ENCODE assay signal across 21 cellular contexts in genomic region chr18:40470753-40471152, GRCh38.
DNase-seq lines count a peak whose midpoint lies in the region; TF ChIP-seq lines count a peak whose summit lies in the region.
"Had no signal": no experiment of that assay in that cellular context is flagged by ENCODE, and none has a peak within 500 bp of the region (broad histone marks: within the 10 kb centered on the region; RNA-seq: fewer than 3 reads in every experiment).

No MANE protein-coding gene starts in this region.

- no peak overlapping the region for H3K4me3 ChIP-seq in mammary epithelial cell (replicated peaks in 1 of 3; ENCODE audit: insufficient read depth in 1 of 3, low read depth in 2 of 3, low read length in 3 of 3)
- H3K4me3 ChIP-seq in neural progenitor cell = no peak overlapping the region
- H3K4me3 ChIP-seq: A549; BLaER1 treated with 17β-estradiol and CSF1 and Interleukin-3, amounts not matched to agents 10 nM and 100 nM; HAP-1 had no signal

- no peak for DNase-seq in mammary epithelial cell
- no peak for DNase-seq in MCF 10A (ENCODE audit: unreplicated experiment)
- no peak for DNase-seq in neural progenitor cell (ENCODE audit: low spot score)
- no peak for DNase-seq in mesenteric fat pad (ENCODE audit: low spot score)
- DNase-seq in NOMO-1 treated with DMSO at 0.1 percent for 48 hours (lab: John Stamatoyannopoulos, UW; ENCODE audit: unreplicated experiment) = no peak
- DNase-seq: 8988T; ACHN; AML-193; BE2C; CD4-positive, alpha-beta T cell; CD8-positive, alpha-beta memory T cell; DMS 273 treated with DMSO at 0.1 percent for 48 hours; DMS53; DMS79 treated with DMSO at 0.1 percent for 48 hours; GOT3; HFFc6 had no signal

- H3K4me1 Mint-ChIP-seq in MCF 10A (ENCODE audit: insufficient read depth, unreplicated experiment) = no peaks in the 10 kb centered on the region
- no peaks in the 10 kb centered on the region for H3K4me1 Mint-ChIP-seq in neural progenitor cell
- H3K4me1 Mint-ChIP-seq: CD14-positive monocyte; CD8-positive, alpha-beta memory T cell had no signal

- H3K27me3 Mint-ChIP-seq in MCF 10A (ENCODE audit: insufficient read depth, unreplicated experiment) (no peaks in the 10 kb centered on the region), neural progenitor cell (ENCODE audit: insufficient read depth, low read depth) (no peaks in the 10 kb centered on the region)
- H3K27me3 Mint-ChIP-seq: CD4-positive, alpha-beta T cell; CD8-positive, alpha-beta memory T cell had no signal

- H3K27me3 ChIP-seq in mammary epithelial cell (ENCODE audit: insufficient read depth, low read length) (no peaks in the 10 kb centered on the region), neural progenitor cell (no peaks in the 10 kb centered on the region)
- H3K27me3 ChIP-seq: BE2C; BLaER1 treated with 17β-estradiol and CSF1 and Interleukin-3, amounts not matched to agents 10 nM and 100 nM had no signal

- H3K9ac ChIP-seq in mammary epithelial cell (ENCODE audit: insufficient read depth, low read length) = no peak overlapping the region
- H3K9ac ChIP-seq in neural progenitor cell = no peak overlapping the region
- H3K9ac ChIP-seq: BLaER1 treated with 17β-estradiol and CSF1 and Interleukin-3, amounts not matched to agents 10 nM and 100 nM had no signal

- no peaks in the 10 kb centered on the region for H4K20me1 ChIP-seq in mammary epithelial cell (ENCODE audit: insufficient read depth, low read length)
- H4K20me1 ChIP-seq in neural progenitor cell (ENCODE audit: low read depth) = no peaks in the 10 kb centered on the region
- H4K20me1 ChIP-seq: BLaER1 treated with 17β-estradiol and CSF1 and Interleukin-3, amounts not matched to agents 10 nM and 100 nM had no signal

- H3K9me3 Mint-ChIP-seq in MCF 10A (ENCODE audit: unreplicated experiment) (no peaks in the 10 kb centered on the region), neural progenitor cell (no peaks in the 10 kb centered on the region)

- dilution Hi-C loops in mammary epithelial cell (cut with HindIII; ENCODE audit: low sequenced_read_pairs) = no loop called here

- intact Hi-C loops in mammary epithelial cell (cut with micrococcal nuclease) = no loop called here
- intact Hi-C loops in MCF 10A (cut with micrococcal nuclease) = no loop called here

- no peak overlapping the region for H3K4me3 Mint-ChIP-seq in MCF 10A (ENCODE audit: unreplicated experiment)
- H3K4me3 Mint-ChIP-seq in neural progenitor cell = no peak overlapping the region
- H3K4me3 Mint-ChIP-seq: CD4-positive, alpha-beta T cell; CD8-positive, alpha-beta memory T cell; HFFc6 had no signal

- TF ChIP-seq CTCF in mammary epithelial cell (conservative IDR thresholded peaks at IDR 0.05 in 1 of 2, IDR thresholded peaks at IDR 0.05 in 1 of 2; ENCODE audit: extremely low read depth in 1 of 2, insufficient read depth in 1 of 2, low read depth in 1 of 2, low read length in 2 of 2) (no peak), MCF 10A (IDR thresholded peaks at IDR 0.05; ENCODE audit: unreplicated experiment) (no peak), VCaP (conservative IDR thresholded peaks at IDR 0.05) (no peak), neural progenitor cell (IDR thresholded peaks at IDR 0.05) (no peak)

- H3K4me2 ChIP-seq in mammary epithelial cell (ENCODE audit: insufficient read depth, low read depth, low read length) = no peak overlapping the region
- no peak overlapping the region for H3K4me2 ChIP-seq in neural progenitor cell
- H3K4me2 ChIP-seq: A549; BLaER1 treated with 17β-estradiol and CSF1 and Interleukin-3, amounts not matched to agents 10 nM and 100 nM had no signal

- H3K27ac Mint-ChIP-seq in MCF 10A (ENCODE audit: low read depth, unreplicated experiment) (no peak overlapping the region), neural progenitor cell (no peak overlapping the region)
- H3K27ac Mint-ChIP-seq: CD14-positive monocyte; CD4-positive, alpha-beta T cell; CD8-positive, alpha-beta memory T cell; HFFc6 had no signal

- H3K4me1 ChIP-seq in mammary epithelial cell (ENCODE audit: insufficient read depth, low read length) (no peaks in the 10 kb centered on the region), neural progenitor cell (no peaks in the 10 kb centered on the region)
- H3K4me1 ChIP-seq: A549; BE2C; BLaER1 treated with 17β-estradiol and CSF1 and Interleukin-3, amounts not matched to agents 10 nM and 100 nM; HAP-1 had no signal

- H3K27ac ChIP-seq in mammary epithelial cell (ENCODE audit: insufficient read depth, low read depth, low read length) (no peak overlapping the region), VCaP (peak overlapping the region; percentile 37; the same call in 1 of the 2 replicates), neural progenitor cell (no peak overlapping the region)
- H3K27ac ChIP-seq: A549; BLaER1 treated with 17β-estradiol and CSF1 and Interleukin-3, amounts not matched to agents 10 nM and 100 nM had no signal

- in situ Hi-C loops in mammary epithelial cell (cut with MboI; ENCODE audit: low sequenced_read_pairs in 2 of 2) = no loop called here

- CTCF ChIA-PET in mammary epithelial cell (lab: Charles Lee; ENCODE audit: low non-redundant PET) = no interaction called here
- CTCF ChIA-PET in MCF 10A (lab: Yijun Ruan, JAX) = no interaction called here

- BruUV-seq in mammary epithelial cell (replicated peaks; lab: Mats Ljungman, UMichigan) = no TSS peak
- BruUV-seq in MCF 10A (replicated peaks; lab: Mats Ljungman, UMichigan) = no TSS peak

- no peaks in the 10 kb centered on the region for H3K36me3 Mint-ChIP-seq in MCF 10A (ENCODE audit: insufficient read depth, unreplicated experiment)
- no peaks in the 10 kb centered on the region for H3K36me3 Mint-ChIP-seq in neural progenitor cell
- H3K36me3 Mint-ChIP-seq: CD14-positive monocyte; CD8-positive, alpha-beta memory T cell had no signal

- H3F3A ChIP-seq in neural progenitor cell (ENCODE audit: low read depth) = no peaks in the 10 kb centered on the region

- WGBS in mammary epithelial cell (ENCODE audit: low coverage, missing lambda C conversion rate) = 93% methylated on average over 3 of the region's 3 CpGs

- H3K36me3 ChIP-seq in mammary epithelial cell (ENCODE audit: insufficient read depth, low read length) (no peaks in the 10 kb centered on the region), neural progenitor cell (no peaks in the 10 kb centered on the region)
- H3K36me3 ChIP-seq: BE2C; BLaER1 treated with 17β-estradiol and CSF1 and Interleukin-3, amounts not matched to agents 10 nM and 100 nM; HAP-1 had no signal

- no peaks in the 10 kb centered on the region for H3K9me3 ChIP-seq in mammary epithelial cell (replicated peaks; ENCODE audit: insufficient read depth, low read length)
- no peaks in the 10 kb centered on the region for H3K9me3 ChIP-seq in neural progenitor cell (ENCODE audit: low read depth)
- H3K9me3 ChIP-seq: A549; BE2C; BLaER1 treated with 17β-estradiol and CSF1 and Interleukin-3, amounts not matched to agents 10 nM and 100 nM; HAP-1 had no signal

- POLR2A ChIA-PET in MCF 10A (lab: Yijun Ruan, JAX) = no interaction called here

- H3K79me2 ChIP-seq in mammary epithelial cell (ENCODE audit: insufficient read depth, low read length) = no peaks in the 10 kb centered on the region
- H3K79me2 ChIP-seq in neural progenitor cell (ENCODE audit: low read depth) = no peaks in the 10 kb centered on the region

- H2AFZ ChIP-seq in mammary epithelial cell (ENCODE audit: low read depth, low read length) (peak overlapping the region; percentile 21), neural progenitor cell (replicated peaks) (peak overlapping the region; percentile 34)
